ENCODE assay signal across 20 cellular contexts in genomic region chr2:232463701-232464533, GRCh38. TPM values are rescaled to one million over a fixed set of nuclear protein-coding genes. Genes with fewer than 3 reads are reported as not detected.
"Had no signal": no experiment of that assay in that cellular context is flagged by ENCODE, and none has a peak within 500 bp of the region (broad histone marks: within the 10 kb centered on the region; RNA-seq: fewer than 3 reads in every experiment).

No MANE protein-coding gene starts in this region.

- ATAC-seq: activated CD4-positive, CD25-positive, alpha-beta regulatory T cell treated with anti-CD3 and anti-CD28 coated beads, Interleukin-2, amount 50 U/mL, for 24 hours; activated naive CD8-positive, alpha-beta T cell treated with anti-CD3 and anti-CD28 coated beads, Interleukin-2, amount 50 U/mL, for 24 hours; activated T-cell treated with anti-CD3 and anti-CD28 coated beads, Interleukin-2, amount 50 U/mL, for 72 hours; left cardiac atrium; mucosa of descending colon; naive thymus-derived CD8-positive, alpha-beta T cell; stimulated activated naive CD8-positive, alpha-beta T cell treated with anti-CD3 and anti-CD28 coated beads, Interleukin-15, Interleukin-2, amounts not matched to agents 100 U/mL and 50 U/mL, for 24 hours had no signal

- H3K36me3 Mint-ChIP-seq: naive thymus-derived CD8-positive, alpha-beta T cell had no signal

- H3K9me3 ChIP-seq: ascending aorta, esophagus squamous epithelium, mucosa of descending colon, suprapubic skin had no signal

- H3K27me3 Mint-ChIP-seq: activated naive CD8-positive, alpha-beta T cell treated with anti-CD3 and anti-CD28 coated beads, Interleukin-2, amount 50 U/mL, for 24 hours had no signal

- H3K4me2 ChIP-seq: smooth muscle cell had no signal

- H3K27me3 ChIP-seq: ascending aorta had no signal

- H3K4me3 ChIP-seq: ascending aorta, esophagus squamous epithelium, mucosa of descending colon, smooth muscle cell, suprapubic skin had no signal

- H3K4me1 Mint-ChIP-seq: activated naive CD8-positive, alpha-beta T cell treated with anti-CD3 and anti-CD28 coated beads, Interleukin-2, amount 50 U/mL, for 24 hours; naive thymus-derived CD8-positive, alpha-beta T cell had no signal

- DNase-seq: activated naive CD4-positive, alpha-beta T cell treated with Interleukin-2 at 50 U/mL for 16 hours; activated naive CD8-positive, alpha-beta T cell treated with anti-CD3 and anti-CD28 coated beads, Interleukin-2, amount 50 U/mL, for 24 hours; activated T-cell treated with anti-CD3 and anti-CD28 coated beads, Interleukin-2, amount 50 U/mL, for 72 hours; esophagus squamous epithelium; foreskin fibroblast; glutamatergic neuron; left cardiac atrium; right cardiac atrium; stimulated activated naive CD8-positive, alpha-beta T cell treated with anti-CD3 and anti-CD28 coated beads, Interleukin-15, Interleukin-2, amounts not matched to agents 100 U/mL and 50 U/mL, for 24 hours; T-helper 2 cell had no signal

- H3K4me3 Mint-ChIP-seq: activated naive CD8-positive, alpha-beta T cell treated with anti-CD3 and anti-CD28 coated beads, Interleukin-2, amount 50 U/mL, for 24 hours; activated T-cell treated with anti-CD3 and anti-CD28 coated beads, Interleukin-2, amount 50 U/mL, for 72 hours; naive thymus-derived CD8-positive, alpha-beta T cell had no signal

- H3K27ac ChIP-seq: ascending aorta, esophagus squamous epithelium, suprapubic skin had no signal

- H3K36me3 ChIP-seq: ascending aorta, esophagus squamous epithelium, suprapubic skin had no signal

- H3K9me3 Mint-ChIP-seq: activated naive CD8-positive, alpha-beta T cell treated with anti-CD3 and anti-CD28 coated beads, Interleukin-2, amount 50 U/mL, for 24 hours; activated T-cell treated with anti-CD3 and anti-CD28 coated beads, Interleukin-2, amount 50 U/mL, for 72 hours had no signal

- H3K27ac Mint-ChIP-seq: activated naive CD8-positive, alpha-beta T cell treated with anti-CD3 and anti-CD28 coated beads, Interleukin-2, amount 50 U/mL, for 24 hours; activated T-cell treated with anti-CD3 and anti-CD28 coated beads, Interleukin-2, amount 50 U/mL, for 72 hours; naive thymus-derived CD8-positive, alpha-beta T cell; progenitor cell of endocrine pancreas had no signal

- H3K4me1 ChIP-seq: ascending aorta, esophagus squamous epithelium, suprapubic skin had no signal

RNA-seq across cellular contexts. Expression of gene ALPI, which starts 8.0 kb away (rescaled TPM):
- total RNA-seq: activated T-cell treated with anti-CD3 and anti-CD28 coated beads, Interleukin-2, amount 50 U/mL, for 72 hours; ascending aorta; bronchial epithelial cell; esophagus squamous epithelium; left cardiac atrium; lung microvascular endothelial cell; naive thymus-derived CD8-positive, alpha-beta T cell; progenitor cell of endocrine pancreas; right cardiac atrium; smooth muscle cell; suprapubic skin; ureter had no signal
- polyA plus RNA-seq: naive thymus-derived CD8-positive, alpha-beta T cell; right cardiac atrium; smooth muscle cell had no signal

RNA-seq across cellular contexts. Expression of gene ECEL1, which starts 23.7 kb away (rescaled TPM):
- total RNA-seq: bronchial epithelial cell; lung microvascular endothelial cell; naive thymus-derived CD8-positive, alpha-beta T cell; smooth muscle cell had no signal
- polyA plus RNA-seq: naive thymus-derived CD8-positive, alpha-beta T cell; smooth muscle cell had no signal

RNA-seq across cellular contexts. Expression of gene PRSS56, which starts 56.3 kb away (rescaled TPM):
- total RNA-seq: ascending aorta; bronchial epithelial cell; esophagus squamous epithelium; lung microvascular endothelial cell; mucosa of descending colon; naive thymus-derived CD8-positive, alpha-beta T cell; progenitor cell of endocrine pancreas; smooth muscle cell; suprapubic skin; ureter had no signal
- polyA plus RNA-seq: naive thymus-derived CD8-positive, alpha-beta T cell; smooth muscle cell had no signal

RNA-seq across cellular contexts. Expression of gene ALPG, which starts 57.3 kb away (rescaled TPM):
- total RNA-seq: activated T-cell treated with anti-CD3 and anti-CD28 coated beads, Interleukin-2, amount 50 U/mL, for 72 hours; ascending aorta; bronchial epithelial cell; esophagus squamous epithelium; left cardiac atrium; lung microvascular endothelial cell; naive thymus-derived CD8-positive, alpha-beta T cell; progenitor cell of endocrine pancreas; right cardiac atrium; smooth muscle cell; suprapubic skin; ureter had no signal
- polyA plus RNA-seq: naive thymus-derived CD8-positive, alpha-beta T cell; right cardiac atrium; smooth muscle cell had no signal
